In genomic region chr5:63125862-63126261, GRCh38 we compare ENCODE assay signal across 1 cellular context.
TF ChIP-seq lines count a peak whose summit lies in the region.

No MANE protein-coding gene starts in this region.

TF ChIP-seq in GM23338, 12 proteins besides CTCF, POLR2A, EP300 and RAD21 (continued from another document):
- TF ChIP-seq EZH2phosphoT487 (IDR thresholded peaks at IDR 0.05; ENCODE audit: unreplicated experiment): no peak
